9 cellular contexts compared by ENCODE assay signal in genomic region chr7:4845740-4846142, GRCh38. TPM values are rescaled to one million over a fixed set of nuclear protein-coding genes. Genes with fewer than 3 reads are reported as not detected.
DNase-seq lines count a peak whose midpoint lies in the region; ATAC-seq and TF ChIP-seq lines count a peak whose summit lies in the region.
"Had no signal": no experiment of that assay in that cellular context is flagged by ENCODE, and none has a peak within 500 bp of the region (broad histone marks: within the 10 kb centered on the region; RNA-seq: fewer than 3 reads in every experiment).

No MANE protein-coding gene starts in this region.

- H3K9me3 ChIP-seq in mucosa of descending colon: no peaks in the 10 kb centered on the region

- DNase-seq in Daoy (ENCODE audit: low read depth): peak; percentile 77
- DNase-seq in NCI-H2227 treated with DMSO at 0.1 percent for 48 hours (lab: John Stamatoyannopoulos, UW): peak; percentile 19
- no peak for DNase-seq in fibroblast of villous mesenchyme (ENCODE audit: low read depth)
- peak in 8 of 10 donors; percentile 43 to 92 (median 58) for DNase-seq in posterior cingulate gyrus
- no peak for DNase-seq in mucosa of descending colon
- no peak for DNase-seq in osteocyte (ENCODE audit: extremely low spot score, unreplicated experiment)
- DNase-seq: stimulated activated CD4-positive, alpha-beta T cell treated with anti-CD3 and anti-CD28 coated beads, Interleukin-12 subunit alpha, Interleukin-12 subunit beta, amount 100 ng/mL, for 4 hours had no signal

- H3K27me3 Mint-ChIP-seq in osteocyte (ENCODE audit: unreplicated experiment): no peaks in the 10 kb centered on the region

- no peaks in the 10 kb centered on the region for H3K36me3 ChIP-seq in mucosa of descending colon (ENCODE audit: low read depth)

- no peaks in the 10 kb centered on the region for H3K36me3 Mint-ChIP-seq in osteocyte (ENCODE audit: unreplicated experiment)

- intact Hi-C loops in posterior cingulate gyrus (cut with DNase I): loop anchor here (2.0 kb wide), 1 partner anchor 37 kb away; the partner anchor contains the start of gene RADIL
- intact Hi-C loops in mucosa of descending colon (cut with DNase I, micrococcal nuclease): no loop called here

- no peaks in the 10 kb centered on the region for H3K4me1 ChIP-seq in mucosa of descending colon (ENCODE audit: low read depth)

- H3K9me3 Mint-ChIP-seq in osteocyte (ENCODE audit: unreplicated experiment): no peaks in the 10 kb centered on the region

- TF ChIP-seq CTCF in fibroblast of villous mesenchyme (IDR thresholded peaks at IDR 0.05; ENCODE audit: insufficient read depth, low read depth, low read length) (peak; percentile 37), mucosa of descending colon (IDR thresholded peaks at IDR 0.05) (no peak), osteocyte (IDR thresholded peaks at IDR 0.05) (no peak)

- H3K4me3 Mint-ChIP-seq in osteocyte (ENCODE audit: unreplicated experiment): no peak overlapping the region

- H3K4me3 ChIP-seq in fibroblast of villous mesenchyme (ENCODE audit: low read depth, low read length): peak overlapping the region; percentile 29
- H3K4me3 ChIP-seq in mucosa of descending colon: no peak overlapping the region

- no peak overlapping the region for H3K27ac Mint-ChIP-seq in osteocyte (ENCODE audit: unreplicated experiment)

- ATAC-seq in mucosa of descending colon (no peak), GM18858 (IDR thresholded peaks at IDR 0.05; ENCODE audit: unreplicated experiment) (no peak), GM18520 (IDR thresholded peaks at IDR 0.05; ENCODE audit: unreplicated experiment) (no peak)

- H3K4me1 Mint-ChIP-seq in osteocyte (ENCODE audit: unreplicated experiment): peaks cover 6% of the 10 kb centered on the region

RNA-seq across cellular contexts. Expression of gene PAPOLB, which starts 16.1 kb away (rescaled TPM):
- total RNA-seq in Daoy (2014; rRNA removed; shearing (Covaris generic)): not detected in 2 replicates
- total RNA-seq in fibroblast of villous mesenchyme: under 0.01 TPM in 1 of 2 replicates, not detected in the other
- total RNA-seq in mucosa of descending colon: under 1 TPM in 2 of 3 donors, not detected in 1; 0.06 to 0.09 TPM
- total RNA-seq in osteocyte: 0.10 and 0.13 TPM in 2 replicates

RNA-seq across cellular contexts. Expression of gene RADIL, which starts 37.8 kb away (rescaled TPM):
- total RNA-seq in Daoy (2014; rRNA removed; shearing (Covaris generic)): 0.40 and 3.4 TPM in 2 replicates
- under 0.01 and 0.32 TPM in 2 replicates for total RNA-seq in fibroblast of villous mesenchyme
- 1 to 10 TPM in 2 of 3 donors, under 1 TPM in 1; 0.35 to 7.4 (median 1.1) TPM for total RNA-seq in mucosa of descending colon
- 2.1 and 3.4 TPM in 2 replicates for total RNA-seq in osteocyte

Comparison
In these comparisons a context has a peak if more than half of its experiments do, and no peak if none do; other contexts are left out.
1. DNase-seq: peak in Daoy (single experiment), NCI-H2227 treated with DMSO at 0.1 percent for 48 hours (single experiment) and posterior cingulate gyrus (8 of 10); none in fibroblast of villous mesenchyme (single experiment), mucosa of descending colon (0 of 3) and osteocyte (single experiment).